In genomic region chr2:25421289-25421688, GRCh38 we compare ENCODE assay signal across 18 cellular contexts.
DNase-seq lines count a peak whose midpoint lies in the region; ATAC-seq and TF ChIP-seq lines count a peak whose summit lies in the region.
"Had no signal": no experiment of that assay in that cellular context is flagged by ENCODE, and none has a peak within 500 bp of the region (broad histone marks: within the 10 kb centered on the region; RNA-seq: fewer than 3 reads in every experiment).

No MANE protein-coding gene starts in this region.

- H3K27ac Mint-ChIP-seq in stimulated activated naive CD8-positive, alpha-beta T cell treated with anti-CD3 and anti-CD28 coated beads, Interleukin-15, Interleukin-2, amounts not matched to agents 100 ng/mL and 50 ng/mL, for 24 hours: peak overlapping the region; percentile 72
- H3K27ac Mint-ChIP-seq: activated CD8-positive, alpha-beta T cell treated with anti-CD3 and anti-CD28 coated beads, Interleukin-2, amount 10 ng/mL, durations not matched to agents 7 days and 5 days; activated T-helper 2 cell treated with anti-CD3 and anti-CD28 coated beads, Interferon-gamma antibody, Interleukin-2, Interleukin-4, amounts not matched to agents 10 μg/mL and 5 μg/mL and 100 μg/mL, durations not matched to agents 14 hours and 24 hours and 36 hours had no signal

- H3K36me3 ChIP-seq in right lobe of liver: peaks cover 0 to 2% (median 0%) of the 10 kb centered on the region in 4 donors
- H3K36me3 ChIP-seq: uterus had no signal

- no peaks in the 10 kb centered on the region for H3K27me3 Mint-ChIP-seq in stimulated activated naive CD8-positive, alpha-beta T cell treated with anti-CD3 and anti-CD28 coated beads, Interleukin-15, Interleukin-2, amounts not matched to agents 100 ng/mL and 50 ng/mL, for 24 hours

- TF ChIP-seq CTCF in right lobe of liver (IDR thresholded peaks at IDR 0.05): no peak

- peaks cover 0 to 23% (median 8%) of the 10 kb centered on the region in 4 donors for H3K4me1 ChIP-seq in right lobe of liver
- H3K4me1 ChIP-seq: parathyroid adenoma, uterus had no signal

- intact Hi-C loops in right lobe of liver (cut with DNase I): no loop called here

- 61% methylated on average over 5 of the region's 6 CpGs for WGBS in right lobe of liver (ENCODE audit: insufficient coverage, low coverage, low lambda C conversion rate, missing lambda C conversion rate)

- no peak overlapping the region for H3K4me3 ChIP-seq in right lobe of liver
- H3K4me3 ChIP-seq: SK-N-MC, uterus had no signal

- no peak for TF ChIP-seq POLR2A in right lobe of liver (IDR thresholded peaks at IDR 0.05)

- DNase-seq in stimulated activated naive CD8-positive, alpha-beta T cell treated with anti-CD3 and anti-CD28 coated beads, Interleukin-15, Interleukin-2, amounts not matched to agents 100 U/mL and 50 U/mL, for 24 hours: no peak
- peak; percentile 72 for DNase-seq in RPMI8226
- DNase-seq in right lobe of liver: no peak
- no peak for DNase-seq in cerebellar cortex (ENCODE audit: low spot score)
- no peak for DNase-seq in activated CD8-positive, alpha-beta memory T cell treated with anti-CD3 and anti-CD28 coated beads for 24 hours
- DNase-seq: activated CD8-positive, alpha-beta T cell treated with anti-CD3 and anti-CD28 coated beads, Interleukin-2, amount 10 ng/mL, durations not matched to agents 7 days and 5 days; cerebellar nuclear complex; EL; NCI-H187; NCI-H345; stimulated activated naive CD4-positive, alpha-beta T cell; uterus had no signal

- peaks cover 41% of the 10 kb centered on the region for H3K4me1 Mint-ChIP-seq in stimulated activated naive CD8-positive, alpha-beta T cell treated with anti-CD3 and anti-CD28 coated beads, Interleukin-15, Interleukin-2, amounts not matched to agents 100 ng/mL and 50 ng/mL, for 24 hours (ENCODE audit: low read depth)

- no peak for ATAC-seq in stimulated activated naive CD8-positive, alpha-beta T cell treated with anti-CD3 and anti-CD28 coated beads, Interleukin-15, Interleukin-2, amounts not matched to agents 100 U/mL and 50 U/mL, for 24 hours
- ATAC-seq in right lobe of liver (peak; percentile 15 to 45 (median 36)), GM21515 (IDR thresholded peaks at IDR 0.05; ENCODE audit: unreplicated experiment) (no peak), GM19351 (IDR thresholded peaks at IDR 0.05; ENCODE audit: unreplicated experiment) (no peak)

- peaks cover 17% of the 10 kb centered on the region for H3K36me3 Mint-ChIP-seq in stimulated activated naive CD8-positive, alpha-beta T cell treated with anti-CD3 and anti-CD28 coated beads, Interleukin-15, Interleukin-2, amounts not matched to agents 100 ng/mL and 50 ng/mL, for 24 hours (ENCODE audit: low read depth)

- peaks cover 9% of the 10 kb centered on the region for H3K9me3 Mint-ChIP-seq in stimulated activated naive CD8-positive, alpha-beta T cell treated with anti-CD3 and anti-CD28 coated beads, Interleukin-15, Interleukin-2, amounts not matched to agents 100 ng/mL and 50 ng/mL, for 24 hours

- H3K4me3 Mint-ChIP-seq in stimulated activated naive CD8-positive, alpha-beta T cell treated with anti-CD3 and anti-CD28 coated beads, Interleukin-15, Interleukin-2, amounts not matched to agents 100 ng/mL and 50 ng/mL, for 24 hours: peak overlapping the region; percentile 69
- H3K4me3 Mint-ChIP-seq: activated CD8-positive, alpha-beta T cell treated with anti-CD3 and anti-CD28 coated beads, Interleukin-2, amount 10 ng/mL, durations not matched to agents 7 days and 5 days had no signal

- no peaks in the 10 kb centered on the region for H3K27me3 ChIP-seq in right lobe of liver
- H3K27me3 ChIP-seq: uterus had no signal

- H3K9me3 ChIP-seq in right lobe of liver: no peaks in the 10 kb centered on the region
- H3K9me3 ChIP-seq: uterus had no signal

- peak overlapping the region in 1 of 3 donors; percentile 60 for H3K27ac ChIP-seq in right lobe of liver
- H3K27ac ChIP-seq: parathyroid adenoma, SK-N-MC, uterus had no signal

Comparison
In these comparisons a context has a peak if more than half of its experiments do, and no peak if none do; other contexts are left out.
1. ATAC-seq: peak in right lobe of liver (4 of 4); none in stimulated activated naive CD8-positive, alpha-beta T cell treated with anti-CD3 and anti-CD28 coated beads, Interleukin-15, Interleukin-2, amounts not matched to agents 100 U/mL and 50 U/mL, for 24 hours (single experiment), GM21515 (single experiment) and GM19351 (single experiment).